Comparison of ENCODE assay signal across 8 cellular contexts in the genomic region with DNA sequence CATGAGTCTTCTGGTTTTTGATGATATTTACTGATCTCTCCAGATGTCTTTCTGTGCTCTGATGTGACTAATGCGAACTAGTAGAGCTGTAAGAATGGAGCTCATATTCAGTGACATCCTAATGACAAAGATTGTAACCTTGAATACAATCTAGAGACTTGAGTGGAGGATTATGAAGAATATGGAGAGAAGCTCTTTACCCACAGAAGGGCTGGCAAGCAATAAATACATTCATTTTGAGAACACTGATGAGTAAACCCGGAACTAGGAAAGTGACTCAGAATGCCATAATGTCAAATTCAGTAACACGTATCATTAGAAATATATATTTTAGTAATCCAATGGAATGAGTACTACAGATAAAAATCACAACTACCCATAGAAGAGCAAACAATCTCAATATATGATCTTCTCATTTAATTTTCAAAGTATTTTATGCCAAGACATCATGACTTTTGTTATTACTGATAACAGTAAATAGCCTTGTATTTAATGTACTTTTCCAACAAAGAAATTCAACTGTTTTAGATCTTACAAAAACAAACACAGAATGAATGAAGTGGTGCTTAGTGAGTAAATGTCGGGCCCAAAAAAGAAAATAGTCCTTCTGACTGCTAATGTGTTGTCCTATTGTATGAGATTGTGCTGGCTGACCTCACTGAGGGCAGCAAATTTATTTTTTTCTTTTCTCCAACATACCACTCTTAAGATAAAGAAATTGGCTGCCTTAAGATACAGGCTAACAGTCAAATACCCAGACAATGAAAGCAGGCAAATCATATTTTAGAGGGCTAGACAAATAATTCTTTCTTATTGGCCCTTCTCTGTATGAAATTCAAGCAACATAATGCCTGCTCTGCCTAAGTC.
DNase-seq lines count a peak whose midpoint lies in the region; ATAC-seq and TF ChIP-seq lines count a peak whose summit lies in the region.

No MANE protein-coding gene starts in this region.

- DNase-seq in GM12864 (ENCODE audit: low read depth) (peak; percentile 15), HPDE6-E6E7 (ENCODE audit: extremely low spot score) (peak; percentile 16), fibroblast of gingiva (ENCODE audit: low read depth) (peak; percentile 16), NCI-H446 treated with DMSO at 0.1 percent for 48 hours (lab: John Stamatoyannopoulos, UW) (no peak), SIG-M5 treated with dmso at 0.1 percent for 504 hours (lab: John Stamatoyannopoulos, UW; ENCODE audit: unreplicated experiment) (no peak), GOT3 (lab: John Stamatoyannopoulos, UW) (no peak)
- no peak for DNase-seq in activated effector memory CD4-positive, alpha-beta T cell treated with anti-CD3 and anti-CD28 coated beads, Interleukin-2, amount 50 U/mL, for 16 hours

- peak; percentile 70 for ATAC-seq in GM21529 (IDR thresholded peaks at IDR 0.05; ENCODE audit: unreplicated experiment)

- no peak for TF ChIP-seq CTCF in GM12864 (IDR thresholded peaks at IDR 0.05; ENCODE audit: low read depth, low read length, missing control alignments)

- no peak overlapping the region for H3K4me3 ChIP-seq in GM12864 (ENCODE audit: low read depth, low read length)

Comparison
In these comparisons a context has a peak if more than half of its experiments do, and no peak if none do; other contexts are left out.
1. DNase-seq: peak in GM12864 (single experiment), HPDE6-E6E7 (single experiment) and fibroblast of gingiva (single experiment); none in activated effector memory CD4-positive, alpha-beta T cell treated with anti-CD3 and anti-CD28 coated beads, Interleukin-2, amount 50 U/mL, for 16 hours (single experiment), NCI-H446 treated with DMSO at 0.1 percent for 48 hours (single experiment), SIG-M5 treated with dmso at 0.1 percent for 504 hours (single experiment) and GOT3 (single experiment).